In the genomic region with DNA sequence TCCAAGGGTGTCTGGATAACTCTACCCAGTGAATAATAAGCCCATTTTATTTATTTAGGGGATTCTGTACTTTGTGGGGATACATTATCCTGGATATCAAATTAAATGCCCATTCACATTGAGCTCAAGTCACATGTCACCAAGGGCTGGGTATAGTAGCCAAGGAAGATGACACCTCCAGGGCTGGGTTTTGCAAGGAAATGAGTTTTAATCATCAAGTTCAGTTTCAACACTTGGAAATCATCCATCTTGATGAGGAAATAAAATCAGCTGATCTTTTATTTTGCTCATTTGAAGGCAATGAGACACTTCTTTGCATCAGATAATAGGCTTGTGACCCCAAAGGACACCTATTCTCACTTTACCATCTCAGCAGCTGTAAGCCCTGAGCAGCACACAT, we compare ENCODE assay signal across 25 cellular contexts.
A peak's percentile ranks its signal among the peaks of the same experiment; 100 is the strongest.
DNase-seq lines count a peak whose midpoint lies in the region; ATAC-seq, FAIRE-seq and TF ChIP-seq lines count a peak whose summit lies in the region.
"Had no signal": no experiment of that assay in that cellular context is flagged by ENCODE, and none has a peak within 500 bp of the region (broad histone marks: within the 10 kb centered on the region; RNA-seq: fewer than 3 reads in every experiment).

No MANE protein-coding gene starts in this region.

- H3K4me3 Mint-ChIP-seq in MCF 10A (ENCODE audit: unreplicated experiment), result no peak overlapping the region
- H3K4me3 Mint-ChIP-seq: CD4-positive, CD25-positive, alpha-beta regulatory T cell had no signal

- H3K4me1 ChIP-seq in breast epithelium (no peaks in the 10 kb centered on the region), keratinocyte (ENCODE audit: control insufficient read depth, extremely low read depth, insufficient read depth, low read length) (peaks cover 9% of the 10 kb centered on the region), foreskin keratinocyte (no peaks in the 10 kb centered on the region)
- H3K4me1 ChIP-seq: BLaER1, SJSA1 had no signal

- no peaks in the 10 kb centered on the region for H3K79me2 ChIP-seq in keratinocyte (ENCODE audit: control insufficient read depth, insufficient read depth, low read length)

- H4K20me1 ChIP-seq in keratinocyte (ENCODE audit: control insufficient read depth, extremely low read depth, insufficient read depth, low read length), result no peaks in the 10 kb centered on the region
- H4K20me1 ChIP-seq: BLaER1 had no signal

- H3K36me3 ChIP-seq in breast epithelium (no peaks in the 10 kb centered on the region), keratinocyte (ENCODE audit: control insufficient read depth in 2 of 2, extremely low read depth in 1 of 2, insufficient read depth in 2 of 2, low read length in 2 of 2) (no peaks in the 10 kb centered on the region)
- H3K36me3 ChIP-seq: BLaER1, SJSA1 had no signal

- peaks cover 0 to 5% of the 10 kb centered on the region in 2 donors for H3K9me3 ChIP-seq in breast epithelium
- H3K9me3 ChIP-seq in keratinocyte (ENCODE audit: control insufficient read depth, low read depth, low read length), result no peaks in the 10 kb centered on the region
- H3K9me3 ChIP-seq: SJSA1 had no signal

- intact Hi-C loops in MCF 10A (cut with micrococcal nuclease), result loop anchor here (10.0 kb wide), 1 partner anchor 349 kb away; no protein-coding TSS in a partner anchor
- intact Hi-C loops in breast epithelium (cut with DNase I; ENCODE audit: low total_unique reads), result no loop called here

- H3K27ac Mint-ChIP-seq in MCF 10A (ENCODE audit: low read depth, unreplicated experiment), result no peak overlapping the region
- H3K27ac Mint-ChIP-seq: CD4-positive, CD25-positive, alpha-beta regulatory T cell had no signal

- peak; percentile 55 for FAIRE-seq in keratinocyte (lab: Jason Lieb, UNC)
- FAIRE-seq: GM12878, GM19239, HepG2 had no signal

- H3K4me2 ChIP-seq in keratinocyte (ENCODE audit: control insufficient read depth, extremely low read depth, insufficient read depth, low read depth, low read length), result no peak overlapping the region
- H3K4me2 ChIP-seq: BLaER1 had no signal

- no peaks in the 10 kb centered on the region for H3K36me3 Mint-ChIP-seq in MCF 10A (ENCODE audit: insufficient read depth, unreplicated experiment)
- H3K36me3 Mint-ChIP-seq: CD4-positive, CD25-positive, alpha-beta regulatory T cell had no signal

- no peak overlapping the region for H2AFZ ChIP-seq in keratinocyte (ENCODE audit: control insufficient read depth, low read length)

- BruUV-seq in MCF 10A (replicated peaks; lab: Mats Ljungman, UMichigan), result no TSS peak

- ATAC-seq in foreskin keratinocyte (no peak), HG03354 (IDR thresholded peaks at IDR 0.05; ENCODE audit: poor library complexity, severe bottlenecking, unreplicated experiment) (no peak)
- ATAC-seq: HepG2 had no signal

- dilution Hi-C loops in keratinocyte (cut with MboI; ENCODE audit: extremely low pct_ligation_motif_present, low sequenced_read_pairs), result no loop called here

- H3K27me3 ChIP-seq in breast epithelium (no peaks in the 10 kb centered on the region), keratinocyte (ENCODE audit: control insufficient read depth, extremely low read depth, insufficient read depth, low read length) (no peaks in the 10 kb centered on the region), foreskin keratinocyte (no peaks in the 10 kb centered on the region)
- H3K27me3 ChIP-seq: BLaER1, SJSA1 had no signal

- no peaks in the 10 kb centered on the region for H3K27me3 Mint-ChIP-seq in MCF 10A (ENCODE audit: insufficient read depth, unreplicated experiment)

- no peak overlapping the region for H3K9ac ChIP-seq in keratinocyte (ENCODE audit: control insufficient read depth, extremely low read depth, insufficient read depth, low read length)
- H3K9ac ChIP-seq: BLaER1 had no signal

- no peak for TF ChIP-seq CTCF in MCF 10A (IDR thresholded peaks at IDR 0.05; ENCODE audit: unreplicated experiment)
- TF ChIP-seq CTCF in breast epithelium (IDR thresholded peaks at IDR 0.05), result no peak
- no peak for TF ChIP-seq CTCF in epithelial cell of proximal tubule (conservative IDR thresholded peaks at IDR 0.05; ENCODE audit: low read depth, low read length)
- TF ChIP-seq CTCF in keratinocyte (optimal IDR thresholded peaks at IDR 0.05 in 1 of 3, IDR thresholded peaks at IDR 0.05 in 1 of 3, conservative IDR thresholded peaks at IDR 0.05 in 1 of 3; ENCODE audit: extremely low read depth in 1 of 3, insufficient read depth in 2 of 3, low read length in 3 of 3), result no peak
- no peak for TF ChIP-seq CTCF in foreskin keratinocyte (conservative IDR thresholded peaks at IDR 0.05)

- H3K9me1 ChIP-seq in keratinocyte (ENCODE audit: control insufficient read depth, extremely low read depth, insufficient read depth, low read length), result no peaks in the 10 kb centered on the region

- no peak for TF ChIP-seq POLR2A in breast epithelium (IDR thresholded peaks at IDR 0.05)

- POLR2A ChIA-PET in MCF 10A (lab: Yijun Ruan, JAX), result interaction anchor here (0.6 to 1.5 kb wide), 7 partner anchors 13 to 353 kb away, joined by 3 to 4 read pairs (median 3); no protein-coding TSS in a partner anchor

- DNase-seq in MCF 10A (ENCODE audit: unreplicated experiment), result peak; percentile 87
- no peak for DNase-seq in breast epithelium (ENCODE audit: low spot score in 2 of 2)
- DNase-seq in epithelial cell of proximal tubule (ENCODE audit: low read depth), result peak; percentile 3
- no peak for DNase-seq in keratinocyte (ENCODE audit: low read depth, low spot score)
- DNase-seq in foreskin keratinocyte, result no peak
- DNase-seq in AG20443 (ENCODE audit: low spot score), result no peak
- DNase-seq in NCI-H2227 treated with DMSO at 0.1 percent for 48 hours (lab: John Stamatoyannopoulos, UW), result no peak
- DNase-seq: 8988T; ACHN; CD4-positive, CD25-positive, alpha-beta regulatory T cell; DMS153; DND-41; Karpas-422; NCI-H2029 treated with DMSO at 0.1 percent for 48 hours; NCI-H226; NCI-H510A; NCI-H69; Right ventricle myocardium superior; RPMI8226 had no signal

- H3K4me1 Mint-ChIP-seq in MCF 10A (ENCODE audit: insufficient read depth, unreplicated experiment), result peaks cover 21% of the 10 kb centered on the region
- H3K4me1 Mint-ChIP-seq: CD4-positive, CD25-positive, alpha-beta regulatory T cell had no signal

- no peak overlapping the region for H3K27ac ChIP-seq in breast epithelium
- no peak overlapping the region for H3K27ac ChIP-seq in keratinocyte (ENCODE audit: control insufficient read depth, insufficient read depth, low read length)
- no peak overlapping the region for H3K27ac ChIP-seq in foreskin keratinocyte
- H3K27ac ChIP-seq: BLaER1, SJSA1 had no signal

- H3K9me3 Mint-ChIP-seq in MCF 10A (ENCODE audit: unreplicated experiment), result peaks cover 6% of the 10 kb centered on the region

- CTCF ChIA-PET in MCF 10A (lab: Yijun Ruan, JAX), result interaction anchor here (0.6 to 1.2 kb wide), 7 partner anchors 8 to 627 kb away, joined by 3 to 4 read pairs (median 3); no protein-coding TSS in a partner anchor

- H3K4me3 ChIP-seq in breast epithelium, result no peak overlapping the region
- no peak overlapping the region for H3K4me3 ChIP-seq in epithelial cell of proximal tubule (ENCODE audit: low read depth, low read length)
- no peak overlapping the region for H3K4me3 ChIP-seq in keratinocyte (ENCODE audit: control insufficient read depth in 2 of 3, extremely low read depth in 1 of 3, insufficient read depth in 2 of 3, low read depth in 1 of 3, low read length in 3 of 3)
- H3K4me3 ChIP-seq: BLaER1, GM12878, SJSA1 had no signal

Comparison
In these comparisons a context has a peak if more than half of its experiments do, and no peak if none do; other contexts are left out.
1. DNase-seq: peak in MCF 10A (single experiment) and epithelial cell of proximal tubule (single experiment); none in breast epithelium (0 of 2), keratinocyte (single experiment), foreskin keratinocyte (0 of 2), AG20443 (single experiment) and NCI-H2227 treated with DMSO at 0.1 percent for 48 hours (single experiment).